ENCODE assay signal across 1 cellular context in genomic region chr4:113761682-113762060, GRCh38.
TF ChIP-seq lines count a peak whose summit lies in the region.

Gene CAMK2D (minus strand): TSS chr4:113761738. CDS start chr4:113761068, 670 bp downstream.

TF ChIP-seq in A549, 52 proteins besides CTCF, POLR2A, EP300 and RAD21 (continued from another document):
- TF ChIP-seq ELK1 (IDR thresholded peaks at IDR 0.05; ENCODE audit: low read depth, low read length) = no peak
